ENCODE assay signal across 9 cellular contexts in the genomic region with DNA sequence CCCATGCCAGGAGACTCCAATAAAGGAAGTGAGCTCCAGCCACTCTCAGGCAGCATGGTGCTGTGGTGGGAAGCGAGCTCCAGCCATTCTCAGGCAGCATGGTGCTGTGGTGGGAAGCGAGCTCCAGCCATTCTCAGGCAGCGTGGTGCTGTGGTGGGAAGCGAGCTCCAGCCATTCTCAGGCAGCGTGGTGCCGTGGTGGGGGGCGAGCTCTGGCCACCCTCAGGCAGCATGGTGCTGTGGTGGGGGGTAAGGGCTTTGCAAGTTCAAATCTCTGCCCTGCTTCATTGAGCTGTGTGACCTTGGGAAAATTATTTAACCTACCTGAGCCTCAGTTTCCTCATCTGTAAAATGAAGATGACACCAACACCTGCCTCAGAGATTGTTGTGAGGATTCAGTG.
"Had no signal": no experiment of that assay in that cellular context is flagged by ENCODE, and none has a peak within 500 bp of the region (broad histone marks: within the 10 kb centered on the region; RNA-seq: fewer than 3 reads in every experiment).

No MANE protein-coding gene starts in this region.

- ATAC-seq: K562 had no signal

- H3K4me3 Mint-ChIP-seq: H9 had no signal

- H2AFZ ChIP-seq: GM23248 had no signal

- H3K27ac ChIP-seq: GM23248 had no signal

- H3K27ac Mint-ChIP-seq: H9 had no signal

- FAIRE-seq: H54, HTR-8/SVneo, K562 had no signal

- H3K4me3 ChIP-seq: GM23248, K562 had no signal

- DNase-seq: GM23248, GOT3, H9, HCEC 1CT, IMR-90, KG1 had no signal

- H3K9ac ChIP-seq: GM23248 had no signal

- H3K9me3 Mint-ChIP-seq: H9 had no signal
